27 cellular contexts compared by ENCODE assay signal in the genomic region with DNA sequence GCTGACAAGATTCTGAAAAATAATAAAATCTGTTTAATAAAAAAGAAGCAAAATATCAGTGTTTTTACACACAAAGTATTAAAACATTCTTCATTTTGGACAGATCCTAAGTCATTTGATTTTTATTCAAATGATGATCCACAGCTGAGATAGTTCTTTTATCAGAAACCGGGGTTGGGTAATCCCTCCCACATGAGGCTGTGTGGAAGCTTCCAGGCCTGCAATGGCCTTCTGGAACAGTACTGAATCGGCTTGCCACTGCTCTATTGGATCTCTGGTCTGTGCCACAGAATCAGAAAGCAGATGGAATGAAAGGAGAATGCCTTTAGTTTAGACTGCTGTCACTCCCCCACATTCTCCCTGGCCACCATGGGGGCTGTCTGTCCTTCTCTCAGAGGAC. TPM values are rescaled to one million over a fixed set of nuclear protein-coding genes. Genes with fewer than 3 reads are reported as not detected.
"Had no signal": no experiment of that assay in that cellular context is flagged by ENCODE, and none has a peak within 500 bp of the region (broad histone marks: within the 10 kb centered on the region; RNA-seq: fewer than 3 reads in every experiment).

No MANE protein-coding gene starts in this region.

- H3K4me1 ChIP-seq: parathyroid adenoma, right lobe of liver, thyroid gland had no signal

- H3K9me3 ChIP-seq: right lobe of liver, thyroid gland had no signal

- H3K79me2 ChIP-seq: parathyroid adenoma had no signal

- H3K36me3 Mint-ChIP-seq: activated naive CD8-positive, alpha-beta T cell treated with anti-CD3 and anti-CD28 coated beads for 36 hours had no signal

- H3K9me3 Mint-ChIP-seq: activated B cell treated with CpG ODN at 0.5 μM for 24 hours; activated naive CD8-positive, alpha-beta T cell treated with anti-CD3 and anti-CD28 coated beads for 36 hours; activated T-cell treated with anti-CD3 and anti-CD28 coated beads, Interleukin-2, amount 50 U/mL, for 24 hours; activated T-helper 2 cell treated with anti-CD3 and anti-CD28 coated beads, Interferon-gamma antibody, Interleukin-2, Interleukin-4, amounts not matched to agents 10 μg/mL and 5 μg/mL and 100 μg/mL, durations not matched to agents 14 hours and 24 hours and 36 hours; immature natural killer cell had no signal

- H3K4me1 Mint-ChIP-seq: activated B cell treated with CpG ODN at 0.5 μM for 24 hours had no signal

- H3K36me3 ChIP-seq: cardiac muscle cell, right lobe of liver, thyroid gland had no signal

- H3K4me2 ChIP-seq: smooth muscle cell had no signal

- DNase-seq: activated B cell treated with CpG ODN at 0.5 μM for 24 hours; activated CD4-positive, alpha-beta T cell treated with anti-CD3 and anti-CD28 coated beads for 36 hours; activated CD4-positive, alpha-beta T cell treated with anti-CD3 and anti-CD28 coated beads, Interleukin-2, amount 50 U/mL, for 4 hours; activated CD8-positive, alpha-beta memory T cell treated with anti-CD3 and anti-CD28 coated beads for 24 hours; activated CD8-positive, alpha-beta memory T cell treated with anti-CD3 and anti-CD28 coated beads, Interleukin-2, amount 50 U/mL, for 4 hours; activated naive CD8-positive, alpha-beta T cell treated with anti-CD3 and anti-CD28 coated beads for 36 hours; activated T-cell treated with anti-CD3 and anti-CD28 coated beads, Interleukin-2, amount 50 U/mL, for 24 hours; cortex of kidney; immature natural killer cell; mesenchymal stem cell; right lobe of liver; stimulated activated CD4-positive, alpha-beta T cell treated with anti-CD3 and anti-CD28 coated beads, Interleukin-15, amount 100 ng/mL, for 24 hours; stimulated activated CD8-positive, alpha-beta memory T cell treated with anti-CD3 and anti-CD28 coated beads, Interleukin-4, amount 100 ng/mL, for 48 hours; T-helper 17 cell; thyroid gland had no signal

- H3K27me3 Mint-ChIP-seq: activated B cell treated with CpG ODN at 0.5 μM for 24 hours; activated CD4-positive, alpha-beta T cell treated with anti-CD3 and anti-CD28 coated beads for 36 hours; activated naive CD8-positive, alpha-beta T cell treated with anti-CD3 and anti-CD28 coated beads for 36 hours; activated T-cell treated with anti-CD3 and anti-CD28 coated beads, Interleukin-2, amount 50 U/mL, for 24 hours had no signal

- H3K4me3 ChIP-seq: cardiac muscle cell, right lobe of liver, smooth muscle cell, thyroid gland had no signal

- H3K4me3 Mint-ChIP-seq: activated B cell treated with CpG ODN at 0.5 μM for 24 hours; activated CD4-positive, alpha-beta T cell treated with anti-CD3 and anti-CD28 coated beads for 36 hours; activated naive CD8-positive, alpha-beta T cell treated with anti-CD3 and anti-CD28 coated beads for 36 hours; activated T-cell treated with anti-CD3 and anti-CD28 coated beads, Interleukin-2, amount 50 U/mL, for 24 hours; immature natural killer cell; T-helper 17 cell had no signal

- H3K27me3 ChIP-seq: cardiac muscle cell, right lobe of liver, thyroid gland had no signal

- H3K27ac ChIP-seq: cardiac muscle cell, epithelial cell of prostate, parathyroid adenoma, right lobe of liver had no signal

- H2AFZ ChIP-seq: parathyroid adenoma had no signal

- H3K27ac Mint-ChIP-seq: activated B cell treated with CpG ODN at 0.5 μM for 24 hours; activated CD4-positive, alpha-beta T cell treated with anti-CD3 and anti-CD28 coated beads for 36 hours; activated naive CD8-positive, alpha-beta T cell treated with anti-CD3 and anti-CD28 coated beads for 36 hours; activated T-cell treated with anti-CD3 and anti-CD28 coated beads, Interleukin-2, amount 50 U/mL, for 24 hours had no signal

RNA-seq across cellular contexts. Expression of a gene that starts 6.1 kb away (rescaled TPM):
- total RNA-seq: activated B cell treated with CpG ODN at 0.5 μM for 24 hours; activated CD4-positive, alpha-beta T cell treated with anti-CD3 and anti-CD28 coated beads for 36 hours; activated naive CD8-positive, alpha-beta T cell treated with anti-CD3 and anti-CD28 coated beads for 36 hours; activated T-helper 2 cell treated with anti-CD3 and anti-CD28 coated beads, Interferon-gamma antibody, Interleukin-2, Interleukin-4, amounts not matched to agents 10 μg/mL and 5 μg/mL and 100 μg/mL, durations not matched to agents 14 hours and 24 hours and 36 hours; cardiac muscle cell; cerebellum; fibroblast of villous mesenchyme; liver; mononuclear cell; myocyte; right lobe of liver; smooth muscle cell; T-helper 17 cell; thyroid gland; ureter had no signal
- polyA plus RNA-seq: cardiac muscle cell, neural cell, smooth muscle cell had no signal
